Comparison of ENCODE assay signal across 23 cellular contexts in genomic region chr1:10852018-10852417, GRCh38.
"Had no signal": no experiment of that assay in that cellular context is flagged by ENCODE, and none has a peak within 500 bp of the region (broad histone marks: within the 10 kb centered on the region; RNA-seq: fewer than 3 reads in every experiment).

No MANE protein-coding gene starts in this region.

- H3K36me3 ChIP-seq: prostate gland, right lobe of liver, stomach, thyroid gland had no signal

- DNase-seq: dorsolateral prefrontal cortex; effector CD4-positive, alpha-beta T cell; head of caudate nucleus; hippocampal formation; left colon; naive B cell; right lobe of liver; stimulated activated CD4-positive, alpha-beta T cell treated with anti-CD3 and anti-CD28 coated beads, Interleukin-12 subunit alpha, Interleukin-12 subunit beta, amount 100 ng/mL, for 4 hours; stimulated activated CD4-positive, alpha-beta T cell treated with anti-CD3 and anti-CD28 coated beads, Interleukin-1b, Interleukin-23, amount 100 ng/mL, for 48 hours; stimulated activated CD4-positive, alpha-beta T cell treated with anti-CD3 and anti-CD28 coated beads, Interleukin-4, amount 100 ng/mL, for 1 hour; stimulated activated CD8-positive, alpha-beta memory T cell treated with anti-CD3 and anti-CD28 coated beads, Interleukin-4, amount 100 ng/mL, for 48 hours; stimulated activated naive CD4-positive, alpha-beta T cell treated with Interleukin-2 at 50 U/mL for 16 hours; stomach; thyroid gland; trophoblast cell had no signal

- H3K4me3 Mint-ChIP-seq: memory B cell; mesothelial cell of epicardium; natural killer cell treated with Interleukin-12 subunit alpha and Interleukin-12 subunit beta and Interleukin-15 and Interleukin-18, amount 100 ng/mL, for 72 hours; neural crest cell had no signal

- H3K27ac Mint-ChIP-seq: memory B cell; mesothelial cell of epicardium; naive B cell; natural killer cell treated with Interleukin-12 subunit alpha and Interleukin-12 subunit beta and Interleukin-15 and Interleukin-18, amount 100 ng/mL, for 72 hours had no signal

- ATAC-seq: left colon; mucosa of descending colon; natural killer cell treated with Interleukin-12 subunit alpha and Interleukin-12 subunit beta and Interleukin-15 and Interleukin-18, amount 100 ng/mL, for 72 hours; right lobe of liver had no signal

- H3K9me3 Mint-ChIP-seq: natural killer cell treated with Interleukin-12 subunit alpha and Interleukin-12 subunit beta and Interleukin-15 and Interleukin-18, amount 100 ng/mL, for 72 hours had no signal

- H3K27me3 ChIP-seq: right lobe of liver, thyroid gland had no signal

- H3K4me3 ChIP-seq: dorsolateral prefrontal cortex, lung, mucosa of descending colon, prostate gland, right lobe of liver, smooth muscle cell, stomach, thyroid gland had no signal

- H3K9me3 ChIP-seq: mucosa of descending colon, prostate gland, right lobe of liver, thyroid gland had no signal

- H3K36me3 Mint-ChIP-seq: mesothelial cell of epicardium; natural killer cell treated with Interleukin-12 subunit alpha and Interleukin-12 subunit beta and Interleukin-15 and Interleukin-18, amount 100 ng/mL, for 72 hours had no signal

- H3K27ac ChIP-seq: dorsolateral prefrontal cortex, prostate gland, right lobe of liver, stomach, thyroid gland had no signal

- H3K4me1 Mint-ChIP-seq: memory B cell, mesothelial cell of epicardium, naive B cell, neural crest cell had no signal

- H3K4me1 ChIP-seq: prostate gland, thyroid gland had no signal

- H3K4me2 ChIP-seq: smooth muscle cell had no signal
